ENCODE assay signal across 8 cellular contexts in the genomic region with DNA sequence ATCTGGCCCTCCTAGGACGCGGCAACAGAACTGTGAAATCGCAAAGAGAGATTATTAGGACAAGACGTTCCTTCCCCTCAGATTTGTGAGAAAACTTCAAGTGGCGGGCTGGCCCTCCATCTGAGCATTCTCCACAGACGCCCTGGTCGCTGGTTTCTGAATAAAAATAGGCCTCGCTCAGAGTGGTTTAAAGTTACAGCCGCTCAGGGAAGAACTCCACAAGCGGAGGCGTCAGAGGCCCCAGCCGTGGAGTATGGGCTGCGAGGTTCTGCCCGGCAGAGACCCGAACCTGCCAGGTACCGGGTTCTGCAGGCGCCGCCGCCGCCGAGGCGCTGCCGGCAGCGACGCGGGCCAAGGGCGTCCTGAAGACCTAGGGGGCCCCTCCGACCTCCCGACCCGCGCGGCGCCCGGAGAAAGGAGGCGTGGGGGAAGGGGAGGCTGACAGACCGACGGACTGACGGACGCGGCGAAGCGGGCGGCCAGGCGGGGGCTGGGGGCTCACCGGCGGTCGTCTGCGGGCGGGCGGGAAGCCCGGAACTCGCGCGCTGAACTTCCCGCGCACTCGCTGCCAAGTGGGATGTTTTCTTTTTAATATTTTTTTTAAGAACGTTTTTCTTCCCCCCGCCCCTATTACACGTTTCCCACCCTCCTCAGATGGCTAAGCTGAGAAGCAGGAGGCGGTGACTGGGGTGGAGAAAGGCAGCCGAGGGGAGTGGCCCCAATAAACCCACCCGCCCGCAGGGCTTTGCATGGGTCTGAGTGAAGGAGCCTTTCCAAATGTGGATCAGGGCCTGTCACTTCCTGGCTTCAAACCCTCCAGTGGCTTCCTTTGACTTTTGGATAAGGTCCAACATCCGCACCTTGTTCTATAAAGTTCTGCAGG. TPM values are rescaled to one million over a fixed set of nuclear protein-coding genes. Genes with fewer than 3 reads are reported as not detected.
A peak's percentile ranks its signal among the peaks of the same experiment; 100 is the strongest.
DNase-seq lines count a peak whose midpoint lies in the region; ATAC-seq and TF ChIP-seq lines count a peak whose summit lies in the region.

A gene (minus strand): TSS at position 574 of the 883 bp plus-strand sequence. CDS start 770 bp downstream, outside the sequence.

- H3K4me1 Mint-ChIP-seq in neural crest cell, result peaks cover 29% of the 10 kb centered on the region

- H3K4me3 Mint-ChIP-seq in neural crest cell, result peak within 1 kb of the TSS; percentile 86

- H3K36me3 Mint-ChIP-seq in neural crest cell (ENCODE audit: low read depth), result peaks cover 8% of the 10 kb centered on the region

- H3K27me3 Mint-ChIP-seq in neural crest cell (ENCODE audit: low read depth), result no peaks in the 10 kb centered on the region

- peak; percentile 3 for DNase-seq in Ammon's horn (ENCODE audit: low spot score)
- peak; percentile 68 for DNase-seq in NCI-H345 (lab: John Stamatoyannopoulos, UW)
- DNase-seq in neural crest cell (ENCODE audit: low read depth, low spot score), result peak; percentile 40
- no peak for DNase-seq in Kasumi-1 (lab: John Stamatoyannopoulos, UW)
- no peak for DNase-seq in activated CD4-positive, alpha-beta T cell treated with anti-CD3 and anti-CD28 coated beads, Interleukin-2, amount 50 U/mL, for 1 hour

- H3K9me3 Mint-ChIP-seq in neural crest cell, result peaks cover 5% of the 10 kb centered on the region

- ATAC-seq in esophagus mucosa (peak; percentile 68), GM21619 (IDR thresholded peaks at IDR 0.05; ENCODE audit: unreplicated experiment) (no peak), GM18861 (IDR thresholded peaks at IDR 0.05; ENCODE audit: unreplicated experiment) (no peak)

- peak within 1 kb of the TSS; percentile 91 for H3K27ac Mint-ChIP-seq in neural crest cell (ENCODE audit: unreplicated experiment)

- no peak for TF ChIP-seq CTCF in neural crest cell (conservative IDR thresholded peaks at IDR 0.05)

RNA-seq across cellular contexts. Expression of the gene that starts here (rescaled TPM):
- total RNA-seq in esophagus mucosa (0.28 TPM), neural crest cell (4.3 and 4.6 TPM in 2 replicates)

Comparison
In these comparisons a context has a peak if more than half of its experiments do, and no peak if none do; other contexts are left out.
1. Peak in ATAC-seq in esophagus mucosa; RNA of the gene not detected or under 1 TPM.
2. DNase-seq: peak in Ammon's horn (single experiment), NCI-H345 (single experiment) and neural crest cell (single experiment); none in Kasumi-1 (0 of 2) and activated CD4-positive, alpha-beta T cell treated with anti-CD3 and anti-CD28 coated beads, Interleukin-2, amount 50 U/mL, for 1 hour (single experiment).